ENCODE assay signal across 1 cellular context in the genomic region with DNA sequence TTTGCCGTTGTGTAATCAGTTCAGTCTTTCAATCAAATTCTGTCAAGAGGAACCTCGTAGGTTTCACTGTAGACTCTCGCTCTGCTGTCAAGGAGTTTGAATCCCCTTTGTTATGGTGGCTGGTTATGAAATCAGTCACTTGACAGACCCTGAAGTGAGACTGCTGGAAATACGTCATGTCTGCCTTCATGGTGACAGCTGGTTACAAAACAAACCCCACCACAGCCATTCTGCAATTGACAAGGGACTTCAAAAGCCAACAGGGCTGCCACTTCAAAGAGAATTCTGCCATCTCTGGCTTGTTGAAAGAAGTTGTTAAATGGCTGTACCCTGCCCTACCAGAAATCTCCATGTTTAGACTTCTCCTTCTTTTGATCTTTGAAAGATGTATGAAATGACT.
TF ChIP-seq lines count a peak whose summit lies in the region.

No MANE protein-coding gene starts in this region.

TF ChIP-seq in GM12878, 131 proteins besides CTCF, POLR2A, EP300 and RAD21 (continued from another document):
- TF ChIP-seq, protein P1, sequence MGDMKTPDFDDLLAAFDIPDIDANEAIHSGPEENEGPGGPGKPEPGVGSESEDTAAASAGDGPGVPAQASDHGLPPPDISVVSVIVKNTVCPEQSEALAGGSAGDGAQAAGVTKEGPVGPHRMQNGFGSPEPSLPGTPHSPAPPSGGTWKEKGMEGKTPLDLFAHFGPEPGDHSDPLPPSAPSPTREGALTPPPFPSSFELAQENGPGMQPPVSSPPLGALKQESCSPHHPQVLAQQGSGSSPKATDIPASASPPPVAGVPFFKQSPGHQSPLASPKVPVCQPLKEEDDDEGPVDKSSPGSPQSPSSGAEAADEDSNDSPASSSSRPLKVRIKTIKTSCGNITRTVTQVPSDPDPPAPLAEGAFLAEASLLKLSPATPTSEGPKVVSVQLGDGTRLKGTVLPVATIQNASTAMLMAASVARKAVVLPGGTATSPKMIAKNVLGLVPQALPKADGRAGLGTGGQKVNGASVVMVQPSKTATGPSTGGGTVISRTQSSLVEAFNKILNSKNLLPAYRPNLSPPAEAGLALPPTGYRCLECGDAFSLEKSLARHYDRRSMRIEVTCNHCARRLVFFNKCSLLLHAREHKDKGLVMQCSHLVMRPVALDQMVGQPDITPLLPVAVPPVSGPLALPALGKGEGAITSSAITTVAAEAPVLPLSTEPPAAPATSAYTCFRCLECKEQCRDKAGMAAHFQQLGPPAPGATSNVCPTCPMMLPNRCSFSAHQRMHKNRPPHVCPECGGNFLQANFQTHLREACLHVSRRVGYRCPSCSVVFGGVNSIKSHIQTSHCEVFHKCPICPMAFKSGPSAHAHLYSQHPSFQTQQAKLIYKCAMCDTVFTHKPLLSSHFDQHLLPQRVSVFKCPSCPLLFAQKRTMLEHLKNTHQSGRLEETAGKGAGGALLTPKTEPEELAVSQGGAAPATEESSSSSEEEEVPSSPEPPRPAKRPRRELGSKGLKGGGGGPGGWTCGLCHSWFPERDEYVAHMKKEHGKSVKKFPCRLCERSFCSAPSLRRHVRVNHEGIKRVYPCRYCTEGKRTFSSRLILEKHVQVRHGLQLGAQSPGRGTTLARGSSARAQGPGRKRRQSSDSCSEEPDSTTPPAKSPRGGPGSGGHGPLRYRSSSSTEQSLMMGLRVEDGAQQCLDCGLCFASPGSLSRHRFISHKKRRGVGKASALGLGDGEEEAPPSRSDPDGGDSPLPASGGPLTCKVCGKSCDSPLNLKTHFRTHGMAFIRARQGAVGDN (IDR thresholded peaks at IDR 0.05), result no peak
- no peak for TF ChIP-seq SMAD1 (IDR thresholded peaks at IDR 0.05; ENCODE audit: low read depth, partially characterized antibody)
- TF ChIP-seq BMI1 (IDR thresholded peaks at IDR 0.05; ENCODE audit: borderline replicate concordance), result no peak
- no peak for TF ChIP-seq SMC3 (IDR thresholded peaks at IDR 0.05; ENCODE audit: borderline replicate concordance, low read length)
TF ChIP-seq in GM12878: peak in this region for 9.
